In genomic region chr2:239061121-239061666, GRCh38 we compare ENCODE assay signal across 1 cellular context.
TF ChIP-seq lines count a peak whose summit lies in the region.

No MANE protein-coding gene starts in this region.

TF ChIP-seq in GM12878, 131 proteins besides CTCF, POLR2A, EP300 and RAD21 (continued from another document):
- TF ChIP-seq, protein P1, sequence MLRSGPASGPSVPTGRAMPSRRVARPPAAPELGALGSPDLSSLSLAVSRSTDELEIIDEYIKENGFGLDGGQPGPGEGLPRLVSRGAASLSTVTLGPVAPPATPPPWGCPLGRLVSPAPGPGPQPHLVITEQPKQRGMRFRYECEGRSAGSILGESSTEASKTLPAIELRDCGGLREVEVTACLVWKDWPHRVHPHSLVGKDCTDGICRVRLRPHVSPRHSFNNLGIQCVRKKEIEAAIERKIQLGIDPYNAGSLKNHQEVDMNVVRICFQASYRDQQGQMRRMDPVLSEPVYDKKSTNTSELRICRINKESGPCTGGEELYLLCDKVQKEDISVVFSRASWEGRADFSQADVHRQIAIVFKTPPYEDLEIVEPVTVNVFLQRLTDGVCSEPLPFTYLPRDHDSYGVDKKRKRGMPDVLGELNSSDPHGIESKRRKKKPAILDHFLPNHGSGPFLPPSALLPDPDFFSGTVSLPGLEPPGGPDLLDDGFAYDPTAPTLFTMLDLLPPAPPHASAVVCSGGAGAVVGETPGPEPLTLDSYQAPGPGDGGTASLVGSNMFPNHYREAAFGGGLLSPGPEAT (IDR thresholded peaks at IDR 0.05; ENCODE audit: low read depth) = no peak
- 0 out of 2 replicates have a peak, but pooled peaks have one; percentile 13 for TF ChIP-seq KAT2A (conservative IDR thresholded peaks at IDR 0.05; ENCODE audit: control insufficient read depth, low read depth, low read length)
- no peak for TF ChIP-seq BCL11A (IDR thresholded peaks at IDR 0.05; ENCODE audit: low read depth, low read length)
